1 cellular context compared by ENCODE assay signal in the genomic region with DNA sequence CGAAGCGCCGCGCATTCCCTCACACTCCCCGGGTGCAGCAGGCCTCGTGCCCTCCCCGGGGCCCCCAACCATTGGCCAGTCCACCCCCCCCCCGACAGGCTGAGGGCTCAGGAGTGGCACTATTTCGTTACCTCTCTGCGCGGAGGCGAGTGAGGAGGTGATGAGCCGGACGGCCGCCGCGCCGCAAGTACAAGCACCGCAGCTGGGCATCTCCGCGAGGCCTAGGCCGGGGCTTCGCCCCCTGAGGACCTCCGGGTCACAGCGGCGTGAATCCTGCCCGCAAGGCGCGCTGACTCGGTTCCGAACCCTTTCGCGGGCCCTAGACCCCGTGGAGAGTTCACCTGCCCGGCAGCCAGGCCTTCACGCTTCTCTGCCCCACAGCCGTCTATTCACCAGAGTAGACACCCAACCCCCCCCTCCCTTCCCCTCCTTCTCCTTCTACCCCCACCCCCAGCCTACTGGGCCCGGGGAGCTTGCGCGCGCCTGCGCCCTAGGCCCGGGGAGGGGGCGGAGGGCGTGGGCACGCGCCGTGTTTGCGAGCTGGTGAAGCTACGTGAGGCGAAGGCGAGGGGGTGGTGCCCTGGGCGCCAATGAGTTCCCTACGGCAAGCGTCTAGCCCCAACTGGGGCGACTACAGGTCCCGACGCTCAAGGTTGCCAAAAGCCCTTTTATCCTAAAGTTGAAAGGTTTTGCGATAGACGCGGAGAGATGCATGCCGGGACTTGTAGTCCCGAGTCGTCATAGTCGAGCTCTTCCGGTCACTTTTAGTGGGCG.
TF ChIP-seq lines count a peak whose summit lies in the region.

A gene (minus strand): TSS at position 399 of the 774 bp plus-strand sequence. CDS start 189 bp downstream, at position 210.

TF ChIP-seq in HepG2, 621 proteins besides CTCF, POLR2A, EP300 and RAD21 (continued from another document and continues in another):
- TF ChIP-seq, protein P1, sequence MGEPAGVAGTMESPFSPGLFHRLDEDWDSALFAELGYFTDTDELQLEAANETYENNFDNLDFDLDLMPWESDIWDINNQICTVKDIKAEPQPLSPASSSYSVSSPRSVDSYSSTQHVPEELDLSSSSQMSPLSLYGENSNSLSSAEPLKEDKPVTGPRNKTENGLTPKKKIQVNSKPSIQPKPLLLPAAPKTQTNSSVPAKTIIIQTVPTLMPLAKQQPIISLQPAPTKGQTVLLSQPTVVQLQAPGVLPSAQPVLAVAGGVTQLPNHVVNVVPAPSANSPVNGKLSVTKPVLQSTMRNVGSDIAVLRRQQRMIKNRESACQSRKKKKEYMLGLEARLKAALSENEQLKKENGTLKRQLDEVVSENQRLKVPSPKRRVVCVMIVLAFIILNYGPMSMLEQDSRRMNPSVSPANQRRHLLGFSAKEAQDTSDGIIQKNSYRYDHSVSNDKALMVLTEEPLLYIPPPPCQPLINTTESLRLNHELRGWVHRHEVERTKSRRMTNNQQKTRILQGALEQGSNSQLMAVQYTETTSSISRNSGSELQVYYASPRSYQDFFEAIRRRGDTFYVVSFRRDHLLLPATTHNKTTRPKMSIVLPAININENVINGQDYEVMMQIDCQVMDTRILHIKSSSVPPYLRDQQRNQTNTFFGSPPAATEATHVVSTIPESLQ (CRISPR knock-in tag; conservative IDR thresholded peaks at IDR 0.05): no peak
- TF ChIP-seq NFIC (IDR thresholded peaks at IDR 0.05; ENCODE audit: low read length): no peak
- no peak for TF ChIP-seq TBX3 (IDR thresholded peaks at IDR 0.05; ENCODE audit: borderline replicate concordance)
- TF ChIP-seq, protein P2, sequence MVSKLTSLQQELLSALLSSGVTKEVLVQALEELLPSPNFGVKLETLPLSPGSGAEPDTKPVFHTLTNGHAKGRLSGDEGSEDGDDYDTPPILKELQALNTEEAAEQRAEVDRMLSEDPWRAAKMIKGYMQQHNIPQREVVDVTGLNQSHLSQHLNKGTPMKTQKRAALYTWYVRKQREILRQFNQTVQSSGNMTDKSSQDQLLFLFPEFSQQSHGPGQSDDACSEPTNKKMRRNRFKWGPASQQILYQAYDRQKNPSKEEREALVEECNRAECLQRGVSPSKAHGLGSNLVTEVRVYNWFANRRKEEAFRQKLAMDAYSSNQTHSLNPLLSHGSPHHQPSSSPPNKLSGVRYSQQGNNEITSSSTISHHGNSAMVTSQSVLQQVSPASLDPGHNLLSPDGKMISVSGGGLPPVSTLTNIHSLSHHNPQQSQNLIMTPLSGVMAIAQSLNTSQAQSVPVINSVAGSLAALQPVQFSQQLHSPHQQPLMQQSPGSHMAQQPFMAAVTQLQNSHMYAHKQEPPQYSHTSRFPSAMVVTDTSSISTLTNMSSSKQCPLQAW (CRISPR knock-in tag; IDR thresholded peaks at IDR 0.05): peak; percentile 83; the same call in 1 of the 2 replicates
- 0 out of 2 replicates have a peak, but pooled peaks have one; percentile 9 for TF ChIP-seq ZNF232 (CRISPR knock-in tag; IDR thresholded peaks at IDR 0.05; ENCODE audit: borderline replicate concordance)
- no peak for TF ChIP-seq GPN1 (CRISPR knock-in tag; IDR thresholded peaks at IDR 0.05; ENCODE audit: borderline replicate concordance)
- no peak for TF ChIP-seq TOE1 (CRISPR knock-in tag; IDR thresholded peaks at IDR 0.05)
- TF ChIP-seq, protein P3, sequence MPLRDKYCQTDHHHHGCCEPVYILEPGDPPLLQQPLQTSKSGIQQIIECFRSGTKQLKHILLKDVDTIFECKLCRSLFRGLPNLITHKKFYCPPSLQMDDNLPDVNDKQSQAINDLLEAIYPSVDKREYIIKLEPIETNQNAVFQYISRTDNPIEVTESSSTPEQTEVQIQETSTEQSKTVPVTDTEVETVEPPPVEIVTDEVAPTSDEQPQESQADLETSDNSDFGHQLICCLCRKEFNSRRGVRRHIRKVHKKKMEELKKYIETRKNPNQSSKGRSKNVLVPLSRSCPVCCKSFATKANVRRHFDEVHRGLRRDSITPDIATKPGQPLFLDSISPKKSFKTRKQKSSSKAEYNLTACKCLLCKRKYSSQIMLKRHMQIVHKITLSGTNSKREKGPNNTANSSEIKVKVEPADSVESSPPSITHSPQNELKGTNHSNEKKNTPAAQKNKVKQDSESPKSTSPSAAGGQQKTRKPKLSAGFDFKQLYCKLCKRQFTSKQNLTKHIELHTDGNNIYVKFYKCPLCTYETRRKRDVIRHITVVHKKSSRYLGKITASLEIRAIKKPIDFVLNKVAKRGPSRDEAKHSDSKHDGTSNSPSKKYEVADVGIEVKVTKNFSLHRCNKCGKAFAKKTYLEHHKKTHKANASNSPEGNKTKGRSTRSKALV (CRISPR knock-in tag; IDR thresholded peaks at IDR 0.05): 0 out of 2 replicates have a peak, but pooled peaks have one; percentile 26
- TF ChIP-seq, protein P4, sequence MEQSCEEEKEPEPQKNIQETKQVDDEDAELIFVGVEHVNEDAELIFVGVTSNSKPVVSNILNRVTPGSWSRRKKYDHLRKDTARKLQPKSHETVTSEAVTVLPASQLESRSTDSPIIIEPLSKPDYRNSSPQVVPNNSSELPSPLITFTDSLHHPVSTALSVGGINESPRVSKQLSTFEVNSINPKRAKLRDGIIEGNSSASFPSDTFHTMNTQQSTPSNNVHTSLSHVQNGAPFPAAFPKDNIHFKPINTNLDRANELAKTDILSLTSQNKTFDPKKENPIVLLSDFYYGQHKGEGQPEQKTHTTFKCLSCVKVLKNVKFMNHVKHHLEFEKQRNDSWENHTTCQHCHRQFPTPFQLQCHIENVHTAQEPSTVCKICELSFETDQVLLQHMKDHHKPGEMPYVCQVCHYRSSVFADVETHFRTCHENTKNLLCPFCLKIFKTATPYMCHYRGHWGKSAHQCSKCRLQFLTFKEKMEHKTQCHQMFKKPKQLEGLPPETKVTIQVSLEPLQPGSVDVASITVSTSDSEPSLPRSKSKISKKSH (CRISPR knock-in tag; IDR thresholded peaks at IDR 0.05; ENCODE audit: borderline replicate concordance): no peak
- TF ChIP-seq NFE2L1 (CRISPR knock-in tag; IDR thresholded peaks at IDR 0.05; ENCODE audit: borderline replicate concordance): no peak
- TF ChIP-seq, protein P5, sequence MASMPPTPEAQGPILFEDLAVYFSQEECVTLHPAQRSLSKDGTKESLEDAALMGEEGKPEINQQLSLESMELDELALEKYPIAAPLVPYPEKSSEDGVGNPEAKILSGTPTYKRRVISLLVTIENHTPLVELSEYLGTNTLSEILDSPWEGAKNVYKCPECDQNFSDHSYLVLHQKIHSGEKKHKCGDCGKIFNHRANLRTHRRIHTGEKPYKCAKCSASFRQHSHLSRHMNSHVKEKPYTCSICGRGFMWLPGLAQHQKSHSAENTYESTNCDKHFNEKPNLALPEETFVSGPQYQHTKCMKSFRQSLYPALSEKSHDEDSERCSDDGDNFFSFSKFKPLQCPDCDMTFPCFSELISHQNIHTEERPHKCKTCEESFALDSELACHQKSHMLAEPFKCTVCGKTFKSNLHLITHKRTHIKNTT (CRISPR knock-in tag; IDR thresholded peaks at IDR 0.05): no peak
- TF ChIP-seq ZNF431 (CRISPR knock-in tag; IDR thresholded peaks at IDR 0.05; ENCODE audit: borderline replicate concordance, low read depth): no peak
- TF ChIP-seq, protein P6, sequence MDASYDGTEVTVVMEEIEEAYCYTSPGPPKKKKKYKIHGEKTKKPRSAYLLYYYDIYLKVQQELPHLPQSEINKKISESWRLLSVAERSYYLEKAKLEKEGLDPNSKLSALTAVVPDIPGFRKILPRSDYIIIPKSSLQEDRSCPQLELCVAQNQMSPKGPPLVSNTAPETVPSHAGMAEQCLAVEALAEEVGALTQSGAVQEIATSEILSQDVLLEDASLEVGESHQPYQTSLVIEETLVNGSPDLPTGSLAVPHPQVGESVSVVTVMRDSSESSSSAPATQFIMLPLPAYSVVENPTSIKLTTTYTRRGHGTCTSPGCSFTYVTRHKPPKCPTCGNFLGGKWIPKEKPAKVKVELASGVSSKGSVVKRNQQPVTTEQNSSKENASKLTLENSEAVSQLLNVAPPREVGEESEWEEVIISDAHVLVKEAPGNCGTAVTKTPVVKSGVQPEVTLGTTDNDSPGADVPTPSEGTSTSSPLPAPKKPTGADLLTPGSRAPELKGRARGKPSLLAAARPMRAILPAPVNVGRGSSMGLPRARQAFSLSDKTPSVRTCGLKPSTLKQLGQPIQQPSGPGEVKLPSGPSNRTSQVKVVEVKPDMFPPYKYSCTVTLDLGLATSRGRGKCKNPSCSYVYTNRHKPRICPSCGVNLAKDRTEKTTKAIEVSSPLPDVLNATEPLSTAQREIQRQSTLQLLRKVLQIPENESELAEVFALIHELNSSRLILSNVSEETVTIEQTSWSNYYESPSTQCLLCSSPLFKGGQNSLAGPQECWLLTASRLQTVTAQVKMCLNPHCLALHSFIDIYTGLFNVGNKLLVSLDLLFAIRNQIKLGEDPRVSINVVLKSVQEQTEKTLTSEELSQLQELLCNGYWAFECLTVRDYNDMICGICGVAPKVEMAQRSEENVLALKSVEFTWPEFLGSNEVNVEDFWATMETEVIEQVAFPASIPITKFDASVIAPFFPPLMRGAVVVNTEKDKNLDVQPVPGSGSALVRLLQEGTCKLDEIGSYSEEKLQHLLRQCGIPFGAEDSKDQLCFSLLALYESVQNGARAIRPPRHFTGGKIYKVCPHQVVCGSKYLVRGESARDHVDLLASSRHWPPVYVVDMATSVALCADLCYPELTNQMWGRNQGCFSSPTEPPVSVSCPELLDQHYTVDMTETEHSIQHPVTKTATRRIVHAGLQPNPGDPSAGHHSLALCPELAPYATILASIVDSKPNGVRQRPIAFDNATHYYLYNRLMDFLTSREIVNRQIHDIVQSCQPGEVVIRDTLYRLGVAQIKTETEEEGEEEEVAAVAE (CRISPR knock-in tag; IDR thresholded peaks at IDR 0.05; ENCODE audit: borderline replicate concordance): peak; percentile 67; the same call in 1 of the 2 replicates
- peak; percentile 6; the same call in 1 of the 2 replicates for TF ChIP-seq MEIS2 (CRISPR knock-in tag; IDR thresholded peaks at IDR 0.05)
- no peak for TF ChIP-seq TCF7L2 (IDR thresholded peaks at IDR 0.05; ENCODE audit: low read depth, low read length)
- TF ChIP-seq, protein P7, sequence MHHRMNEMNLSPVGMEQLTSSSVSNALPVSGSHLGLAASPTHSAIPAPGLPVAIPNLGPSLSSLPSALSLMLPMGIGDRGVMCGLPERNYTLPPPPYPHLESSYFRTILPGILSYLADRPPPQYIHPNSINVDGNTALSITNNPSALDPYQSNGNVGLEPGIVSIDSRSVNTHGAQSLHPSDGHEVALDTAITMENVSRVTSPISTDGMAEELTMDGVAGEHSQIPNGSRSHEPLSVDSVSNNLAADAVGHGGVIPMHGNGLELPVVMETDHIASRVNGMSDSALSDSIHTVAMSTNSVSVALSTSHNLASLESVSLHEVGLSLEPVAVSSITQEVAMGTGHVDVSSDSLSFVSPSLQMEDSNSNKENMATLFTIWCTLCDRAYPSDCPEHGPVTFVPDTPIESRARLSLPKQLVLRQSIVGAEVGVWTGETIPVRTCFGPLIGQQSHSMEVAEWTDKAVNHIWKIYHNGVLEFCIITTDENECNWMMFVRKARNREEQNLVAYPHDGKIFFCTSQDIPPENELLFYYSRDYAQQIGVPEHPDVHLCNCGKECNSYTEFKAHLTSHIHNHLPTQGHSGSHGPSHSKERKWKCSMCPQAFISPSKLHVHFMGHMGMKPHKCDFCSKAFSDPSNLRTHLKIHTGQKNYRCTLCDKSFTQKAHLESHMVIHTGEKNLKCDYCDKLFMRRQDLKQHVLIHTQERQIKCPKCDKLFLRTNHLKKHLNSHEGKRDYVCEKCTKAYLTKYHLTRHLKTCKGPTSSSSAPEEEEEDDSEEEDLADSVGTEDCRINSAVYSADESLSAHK (CRISPR knock-in tag; IDR thresholded peaks at IDR 0.05; ENCODE audit: borderline replicate concordance): no peak
- TF ChIP-seq KLF6 (CRISPR knock-in tag; IDR thresholded peaks at IDR 0.05): no peak
- TF ChIP-seq, protein P8, sequence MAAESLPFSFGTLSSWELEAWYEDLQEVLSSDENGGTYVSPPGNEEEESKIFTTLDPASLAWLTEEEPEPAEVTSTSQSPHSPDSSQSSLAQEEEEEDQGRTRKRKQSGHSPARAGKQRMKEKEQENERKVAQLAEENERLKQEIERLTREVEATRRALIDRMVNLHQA (CRISPR knock-in tag; IDR thresholded peaks at IDR 0.05): no peak
- no peak for TF ChIP-seq MTF1 (CRISPR knock-in tag; IDR thresholded peaks at IDR 0.05)
- TF ChIP-seq ZNF766 (CRISPR knock-in tag; IDR thresholded peaks at IDR 0.05; ENCODE audit: borderline replicate concordance): no peak
- TF ChIP-seq ZNF12 (CRISPR knock-in tag; IDR thresholded peaks at IDR 0.05): no peak
- 0 out of 2 replicates have a peak, but pooled peaks have one; percentile 18 for TF ChIP-seq ZNF205 (CRISPR knock-in tag; IDR thresholded peaks at IDR 0.05)
- TF ChIP-seq ZNF367 (CRISPR knock-in tag; IDR thresholded peaks at IDR 0.05; ENCODE audit: borderline replicate concordance): no peak
- TF ChIP-seq, protein P9, sequence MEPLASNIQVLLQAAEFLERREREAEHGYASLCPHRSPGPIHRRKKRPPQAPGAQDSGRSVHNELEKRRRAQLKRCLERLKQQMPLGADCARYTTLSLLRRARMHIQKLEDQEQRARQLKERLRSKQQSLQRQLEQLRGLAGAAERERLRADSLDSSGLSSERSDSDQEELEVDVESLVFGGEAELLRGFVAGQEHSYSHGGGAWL (CRISPR knock-in tag; IDR thresholded peaks at IDR 0.05): peak; percentile 26; the same call in 1 of the 2 replicates
- TF ChIP-seq SIX1 (CRISPR knock-in tag; IDR thresholded peaks at IDR 0.05; ENCODE audit: borderline replicate concordance): no peak
- TF ChIP-seq NR2F6 (IDR thresholded peaks at IDR 0.05): peak; percentile 61; the same call in 1 of the 2 replicates
- peak; percentile 79; the same call in 1 of the 2 replicates for TF ChIP-seq NR2F6 (CRISPR knock-in tag; IDR thresholded peaks at IDR 0.05)
- no peak for TF ChIP-seq ZNF343 (CRISPR knock-in tag; IDR thresholded peaks at IDR 0.05)
